ENCODE assay signal across 9 cellular contexts in the genomic region with DNA sequence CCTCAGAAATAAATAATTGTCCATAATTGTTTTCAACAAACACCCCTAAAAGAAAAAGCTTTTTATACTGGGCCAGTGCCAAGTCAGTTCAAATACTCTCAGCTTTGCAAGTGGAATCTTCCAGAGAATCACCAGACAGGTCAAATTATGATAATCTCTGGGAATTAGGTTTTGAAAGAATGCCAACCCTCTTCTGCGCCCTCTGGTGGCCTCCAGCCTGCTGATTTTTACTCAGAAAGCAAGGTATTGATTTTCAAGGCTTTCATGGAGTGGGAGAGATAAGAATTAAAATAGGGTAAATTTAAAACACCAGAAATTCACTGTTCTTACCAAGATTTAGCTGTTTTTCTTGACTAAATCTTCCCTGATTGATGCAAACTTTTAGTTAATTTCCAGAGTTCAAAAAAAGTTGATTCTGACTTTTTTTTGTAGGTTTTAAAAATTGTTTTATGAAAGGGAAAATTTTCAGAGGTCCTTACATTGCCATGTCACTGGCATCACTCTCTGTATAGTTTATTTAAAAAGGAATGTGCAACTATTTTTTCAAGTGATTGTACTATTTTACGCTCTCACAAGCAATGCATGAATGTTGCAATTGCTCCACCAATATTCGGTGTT.
A peak's percentile ranks its signal among the peaks of the same experiment; 100 is the strongest.
DNase-seq lines count a peak whose midpoint lies in the region; ATAC-seq and TF ChIP-seq lines count a peak whose summit lies in the region.
"Had no signal": no experiment of that assay in that cellular context is flagged by ENCODE, and none has a peak within 500 bp of the region (broad histone marks: within the 10 kb centered on the region; RNA-seq: fewer than 3 reads in every experiment).

No MANE protein-coding gene starts in this region.

- peaks cover 38% of the 10 kb centered on the region for H3K9me3 Mint-ChIP-seq in WTC11

- H3K4me3 ChIP-seq in mesendoderm (ENCODE audit: low read length) (no peak overlapping the region), ascending aorta (no peak overlapping the region)
- H3K4me3 ChIP-seq: BLaER1 treated with 17β-estradiol and CSF1 and Interleukin-3, amounts not matched to agents 10 nM and 100 nM had no signal

- no peak overlapping the region for H3K27ac ChIP-seq in mesendoderm (ENCODE audit: low read depth, low read length)
- H3K27ac ChIP-seq in ascending aorta: no peak overlapping the region
- H3K27ac ChIP-seq: BLaER1 treated with 17β-estradiol and CSF1 and Interleukin-3, amounts not matched to agents 10 nM and 100 nM had no signal

- no peak for ATAC-seq in WTC11

- peaks cover 10 to 42% of the 10 kb centered on the region in 2 donors for H3K9me3 ChIP-seq in ascending aorta

- H4K5ac ChIP-seq in mesendoderm (ENCODE audit: low read length): no peak overlapping the region

- no peak overlapping the region for H2AK5ac ChIP-seq in mesendoderm (ENCODE audit: low read length)

- no peak overlapping the region for H3K18ac ChIP-seq in mesendoderm (ENCODE audit: low read length)

- H3K27me3 Mint-ChIP-seq in WTC11 (ENCODE audit: low read depth): no peaks in the 10 kb centered on the region; the same call in 1 of the 2 replicates

- WGBS in mesendoderm (ENCODE audit: extremely low coverage, insufficient coverage, low lambda C conversion rate): no CpG with 5 or more reads among the region's 3 CpGs

- no peak overlapping the region for H3K4ac ChIP-seq in mesendoderm (ENCODE audit: low read depth, low read length)

- H3K79me1 ChIP-seq in mesendoderm (ENCODE audit: low read length): no peaks in the 10 kb centered on the region

- DNase-seq in NCI-H2227 (lab: John Stamatoyannopoulos, UW; ENCODE audit: unreplicated experiment) (peak; percentile 44), NCI-H2227 treated with DMSO at 0.1 percent for 48 hours (lab: John Stamatoyannopoulos, UW) (no peak), HuH-7 (ENCODE audit: low spot score) (peak; percentile 31), WTC11 (ENCODE audit: low spot score) (peak; percentile 69), mesendoderm (peak; percentile 58), 8988T (no peak), ascending aorta (ENCODE audit: low spot score in 2 of 2) (no peak), T-helper 9 cell (no peak)

- H3K36me3 ChIP-seq in mesendoderm (ENCODE audit: control insufficient read depth, insufficient read depth, low read length) (no peaks in the 10 kb centered on the region), ascending aorta (no peaks in the 10 kb centered on the region)

- no peak overlapping the region for H3K27ac Mint-ChIP-seq in WTC11

- TF ChIP-seq CTCF in WTC11 (IDR thresholded peaks at IDR 0.05): peak; percentile 67
- TF ChIP-seq CTCF in ascending aorta (IDR thresholded peaks at IDR 0.05): peak in 1 of 3 experiments; percentile 34

- no peak overlapping the region for H3K23ac ChIP-seq in mesendoderm (ENCODE audit: low read length)

- no peaks in the 10 kb centered on the region for H3K27me3 ChIP-seq in mesendoderm (ENCODE audit: insufficient read depth, low read length, poor library complexity)
- H3K27me3 ChIP-seq in ascending aorta: no peaks in the 10 kb centered on the region

- H3K9ac ChIP-seq in mesendoderm (ENCODE audit: low read length): no peak overlapping the region
- H3K9ac ChIP-seq: BLaER1 treated with 17β-estradiol and CSF1 and Interleukin-3, amounts not matched to agents 10 nM and 100 nM had no signal

- H3K4me1 Mint-ChIP-seq in WTC11: no peaks in the 10 kb centered on the region

- no peaks in the 10 kb centered on the region for H3K79me2 ChIP-seq in mesendoderm (ENCODE audit: control insufficient read depth, insufficient read depth, low read length)

- POLR2A ChIA-PET in WTC11 (lab: Charles Lee): no interaction called here

- peaks cover 24% of the 10 kb centered on the region for H3K36me3 Mint-ChIP-seq in WTC11

- H4K8ac ChIP-seq in mesendoderm (ENCODE audit: low read depth, low read length): no peak overlapping the region

- no peak overlapping the region for H2BK5ac ChIP-seq in mesendoderm (ENCODE audit: low read length)

- no peak overlapping the region for H3K56ac ChIP-seq in mesendoderm (ENCODE audit: low read length)

- CTCF ChIA-PET in WTC11 (lab: Charles Lee): interaction anchor here (0.5 to 1.3 kb wide), 4 partner anchors 18 to 444 kb away, joined by 3 to 5 read pairs (median 4); no protein-coding TSS in a partner anchor

- H3K4me1 ChIP-seq in mesendoderm (ENCODE audit: control insufficient read depth, low read depth, low read length) (no peaks in the 10 kb centered on the region), ascending aorta (no peaks in the 10 kb centered on the region)
- H3K4me1 ChIP-seq: BLaER1 treated with 17β-estradiol and CSF1 and Interleukin-3, amounts not matched to agents 10 nM and 100 nM had no signal

- no peak overlapping the region for H3K4me2 ChIP-seq in mesendoderm (ENCODE audit: low read length)
- H3K4me2 ChIP-seq: BLaER1 treated with 17β-estradiol and CSF1 and Interleukin-3, amounts not matched to agents 10 nM and 100 nM had no signal

- no peak overlapping the region for H3K4me3 Mint-ChIP-seq in WTC11

- no peak overlapping the region for H2BK15ac ChIP-seq in mesendoderm (replicated peaks; ENCODE audit: low read depth)

- intact Hi-C loops in ascending aorta (cut with DNase I): no loop called here

- H2BK120ac ChIP-seq in mesendoderm (ENCODE audit: low read depth, low read length): no peak overlapping the region

TF ChIP-seq in WTC11, 78 proteins besides CTCF, POLR2A, EP300 and RAD21 (continues in another document):
- TF ChIP-seq CREM (CRISPR knock-in tag; IDR thresholded peaks at IDR 0.05): no peak
- no peak for TF ChIP-seq ZNF396 (CRISPR knock-in tag; IDR thresholded peaks at IDR 0.05; ENCODE audit: borderline replicate concordance)
- no peak for TF ChIP-seq TEAD4 (CRISPR knock-in tag; IDR thresholded peaks at IDR 0.05)
- TF ChIP-seq, protein P1, sequence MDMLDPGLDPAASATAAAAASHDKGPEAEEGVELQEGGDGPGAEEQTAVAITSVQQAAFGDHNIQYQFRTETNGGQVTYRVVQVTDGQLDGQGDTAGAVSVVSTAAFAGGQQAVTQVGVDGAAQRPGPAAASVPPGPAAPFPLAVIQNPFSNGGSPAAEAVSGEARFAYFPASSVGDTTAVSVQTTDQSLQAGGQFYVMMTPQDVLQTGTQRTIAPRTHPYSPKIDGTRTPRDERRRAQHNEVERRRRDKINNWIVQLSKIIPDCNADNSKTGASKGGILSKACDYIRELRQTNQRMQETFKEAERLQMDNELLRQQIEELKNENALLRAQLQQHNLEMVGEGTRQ (CRISPR knock-in tag; IDR thresholded peaks at IDR 0.05): no peak
- TF ChIP-seq NFYB (CRISPR knock-in tag; conservative IDR thresholded peaks at IDR 0.05; ENCODE audit: low read depth): no peak
- TF ChIP-seq, protein P2, sequence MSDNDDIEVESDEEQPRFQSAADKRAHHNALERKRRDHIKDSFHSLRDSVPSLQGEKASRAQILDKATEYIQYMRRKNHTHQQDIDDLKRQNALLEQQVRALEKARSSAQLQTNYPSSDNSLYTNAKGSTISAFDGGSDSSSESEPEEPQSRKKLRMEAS (CRISPR knock-in tag; IDR thresholded peaks at IDR 0.05): no peak
- no peak for TF ChIP-seq ERG (CRISPR knock-in tag; IDR thresholded peaks at IDR 0.05)
- no peak for TF ChIP-seq ETV6 (CRISPR knock-in tag; IDR thresholded peaks at IDR 0.05)
- no peak for TF ChIP-seq SMAD3 (CRISPR knock-in tag; IDR thresholded peaks at IDR 0.05; ENCODE audit: borderline replicate concordance)
- no peak for TF ChIP-seq ATF3 (CRISPR knock-in tag; conservative IDR thresholded peaks at IDR 0.05)
- TF ChIP-seq, protein P3, sequence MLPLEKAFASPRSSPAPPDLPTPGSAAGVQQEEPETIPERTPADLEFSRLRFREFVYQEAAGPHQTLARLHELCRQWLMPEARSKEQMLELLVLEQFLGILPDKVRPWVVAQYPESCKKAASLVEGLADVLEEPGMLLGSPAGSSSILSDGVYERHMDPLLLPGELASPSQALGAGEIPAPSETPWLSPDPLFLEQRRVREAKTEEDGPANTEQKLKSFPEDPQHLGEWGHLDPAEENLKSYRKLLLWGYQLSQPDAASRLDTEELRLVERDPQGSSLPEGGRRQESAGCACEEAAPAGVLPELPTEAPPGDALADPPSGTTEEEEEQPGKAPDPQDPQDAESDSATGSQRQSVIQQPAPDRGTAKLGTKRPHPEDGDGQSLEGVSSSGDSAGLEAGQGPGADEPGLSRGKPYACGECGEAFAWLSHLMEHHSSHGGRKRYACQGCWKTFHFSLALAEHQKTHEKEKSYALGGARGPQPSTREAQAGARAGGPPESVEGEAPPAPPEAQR (CRISPR knock-in tag; IDR thresholded peaks at IDR 0.05): no peak
- no peak for TF ChIP-seq GTF2I (CRISPR knock-in tag; conservative IDR thresholded peaks at IDR 0.05)
- no peak for TF ChIP-seq OVOL2 (CRISPR knock-in tag; IDR thresholded peaks at IDR 0.05; ENCODE audit: borderline replicate concordance)
- TF ChIP-seq ZNF671 (CRISPR knock-in tag; IDR thresholded peaks at IDR 0.05): no peak

Comparison
In these comparisons a context has a peak if more than half of its experiments do, and no peak if none do; other contexts are left out.
1. DNase-seq: peak in NCI-H2227 (single experiment), HuH-7 (single experiment), WTC11 (single experiment) and mesendoderm (single experiment); none in NCI-H2227 treated with DMSO at 0.1 percent for 48 hours (single experiment), 8988T (single experiment), ascending aorta (0 of 2) and T-helper 9 cell (single experiment).